In the genomic region with DNA sequence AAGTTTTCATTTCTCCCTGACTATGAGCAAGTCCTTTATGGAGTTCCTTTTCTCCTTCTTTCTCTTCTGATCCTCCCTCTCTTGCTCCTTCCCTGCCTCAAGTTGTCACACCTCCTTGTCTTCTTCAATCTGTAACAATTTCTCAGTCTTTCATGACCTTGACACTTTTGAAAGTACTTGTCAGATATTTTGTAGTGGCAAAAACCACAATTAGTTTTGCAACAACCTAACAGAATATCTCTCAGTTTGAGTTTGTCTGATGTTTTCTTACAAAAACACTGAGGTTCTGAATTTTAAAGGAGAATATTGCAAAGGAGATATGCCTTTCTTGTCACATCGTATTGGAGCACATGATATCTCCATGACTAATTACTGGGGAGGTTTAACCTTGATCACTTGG, we compare ENCODE assay signal across 1 cellular context.
TF ChIP-seq lines count a peak whose summit lies in the region.

No MANE protein-coding gene starts in this region.

TF ChIP-seq in K562, 482 proteins besides CTCF, POLR2A, EP300 and RAD21 (continued from another document):
- TF ChIP-seq RERE (CRISPR knock-in tag; IDR thresholded peaks at IDR 0.05; ENCODE audit: borderline replicate concordance): no peak
- TF ChIP-seq ZBTB34 (CRISPR knock-in tag; IDR thresholded peaks at IDR 0.05): no peak
- TF ChIP-seq SAFB2 (IDR thresholded peaks at IDR 0.05; ENCODE audit: borderline replicate concordance, low read depth, low read length, severe bottlenecking): no peak
- no peak for TF ChIP-seq ZNF395 (CRISPR knock-in tag; IDR thresholded peaks at IDR 0.05)
- TF ChIP-seq ZNF668 (CRISPR knock-in tag; IDR thresholded peaks at IDR 0.05): no peak
- TF ChIP-seq SMARCA4 (IDR thresholded peaks at IDR 0.05): 0 out of 2 replicates have a peak, but pooled peaks have one; percentile 10
- TF ChIP-seq, protein P1, sequence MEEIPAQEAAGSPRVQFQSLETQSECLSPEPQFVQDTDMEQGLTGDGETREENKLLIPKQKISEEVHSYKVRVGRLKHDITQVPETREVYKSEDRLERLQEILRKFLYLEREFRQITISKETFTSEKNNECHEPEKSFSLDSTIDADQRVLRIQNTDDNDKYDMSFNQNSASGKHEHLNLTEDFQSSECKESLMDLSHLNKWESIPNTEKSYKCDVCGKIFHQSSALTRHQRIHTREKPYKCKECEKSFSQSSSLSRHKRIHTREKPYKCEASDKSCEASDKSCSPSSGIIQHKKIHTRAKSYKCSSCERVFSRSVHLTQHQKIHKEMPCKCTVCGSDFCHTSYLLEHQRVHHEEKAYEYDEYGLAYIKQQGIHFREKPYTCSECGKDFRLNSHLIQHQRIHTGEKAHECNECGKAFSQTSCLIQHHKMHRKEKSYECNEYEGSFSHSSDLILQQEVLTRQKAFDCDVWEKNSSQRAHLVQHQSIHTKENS (CRISPR knock-in tag; IDR thresholded peaks at IDR 0.05): no peak
- TF ChIP-seq MEF2A (IDR thresholded peaks at IDR 0.05; ENCODE audit: control insufficient read depth, low read depth, low read length): no peak
- no peak for TF ChIP-seq TOE1 (IDR thresholded peaks at IDR 0.05; ENCODE audit: borderline replicate concordance)
- no peak for TF ChIP-seq TOE1 (CRISPR knock-in tag; IDR thresholded peaks at IDR 0.05; ENCODE audit: borderline replicate concordance, low read depth)
- TF ChIP-seq BRD4 (IDR thresholded peaks at IDR 0.05): no peak
- TF ChIP-seq, protein P2, sequence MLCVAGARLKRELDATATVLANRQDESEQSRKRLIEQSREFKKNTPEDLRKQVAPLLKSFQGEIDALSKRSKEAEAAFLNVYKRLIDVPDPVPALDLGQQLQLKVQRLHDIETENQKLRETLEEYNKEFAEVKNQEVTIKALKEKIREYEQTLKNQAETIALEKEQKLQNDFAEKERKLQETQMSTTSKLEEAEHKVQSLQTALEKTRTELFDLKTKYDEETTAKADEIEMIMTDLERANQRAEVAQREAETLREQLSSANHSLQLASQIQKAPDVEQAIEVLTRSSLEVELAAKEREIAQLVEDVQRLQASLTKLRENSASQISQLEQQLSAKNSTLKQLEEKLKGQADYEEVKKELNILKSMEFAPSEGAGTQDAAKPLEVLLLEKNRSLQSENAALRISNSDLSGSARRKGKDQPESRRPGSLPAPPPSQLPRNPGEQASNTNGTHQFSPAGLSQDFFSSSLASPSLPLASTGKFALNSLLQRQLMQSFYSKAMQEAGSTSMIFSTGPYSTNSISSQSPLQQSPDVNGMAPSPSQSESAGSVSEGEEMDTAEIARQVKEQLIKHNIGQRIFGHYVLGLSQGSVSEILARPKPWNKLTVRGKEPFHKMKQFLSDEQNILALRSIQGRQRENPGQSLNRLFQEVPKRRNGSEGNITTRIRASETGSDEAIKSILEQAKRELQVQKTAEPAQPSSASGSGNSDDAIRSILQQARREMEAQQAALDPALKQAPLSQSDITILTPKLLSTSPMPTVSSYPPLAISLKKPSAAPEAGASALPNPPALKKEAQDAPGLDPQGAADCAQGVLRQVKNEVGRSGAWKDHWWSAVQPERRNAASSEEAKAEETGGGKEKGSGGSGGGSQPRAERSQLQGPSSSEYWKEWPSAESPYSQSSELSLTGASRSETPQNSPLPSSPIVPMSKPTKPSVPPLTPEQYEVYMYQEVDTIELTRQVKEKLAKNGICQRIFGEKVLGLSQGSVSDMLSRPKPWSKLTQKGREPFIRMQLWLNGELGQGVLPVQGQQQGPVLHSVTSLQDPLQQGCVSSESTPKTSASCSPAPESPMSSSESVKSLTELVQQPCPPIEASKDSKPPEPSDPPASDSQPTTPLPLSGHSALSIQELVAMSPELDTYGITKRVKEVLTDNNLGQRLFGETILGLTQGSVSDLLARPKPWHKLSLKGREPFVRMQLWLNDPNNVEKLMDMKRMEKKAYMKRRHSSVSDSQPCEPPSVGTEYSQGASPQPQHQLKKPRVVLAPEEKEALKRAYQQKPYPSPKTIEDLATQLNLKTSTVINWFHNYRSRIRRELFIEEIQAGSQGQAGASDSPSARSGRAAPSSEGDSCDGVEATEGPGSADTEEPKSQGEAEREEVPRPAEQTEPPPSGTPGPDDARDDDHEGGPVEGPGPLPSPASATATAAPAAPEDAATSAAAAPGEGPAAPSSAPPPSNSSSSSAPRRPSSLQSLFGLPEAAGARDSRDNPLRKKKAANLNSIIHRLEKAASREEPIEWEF (CRISPR knock-in tag; IDR thresholded peaks at IDR 0.05): no peak
- no peak for TF ChIP-seq ZEB2 (IDR thresholded peaks at IDR 0.05)
- TF ChIP-seq MEIS2 (IDR thresholded peaks at IDR 0.05; ENCODE audit: partially characterized antibody): peak; percentile 21
- TF ChIP-seq ZNF253 (CRISPR knock-in tag; conservative IDR thresholded peaks at IDR 0.05): no peak
